ENCODE assay signal across 11 cellular contexts in the genomic region with DNA sequence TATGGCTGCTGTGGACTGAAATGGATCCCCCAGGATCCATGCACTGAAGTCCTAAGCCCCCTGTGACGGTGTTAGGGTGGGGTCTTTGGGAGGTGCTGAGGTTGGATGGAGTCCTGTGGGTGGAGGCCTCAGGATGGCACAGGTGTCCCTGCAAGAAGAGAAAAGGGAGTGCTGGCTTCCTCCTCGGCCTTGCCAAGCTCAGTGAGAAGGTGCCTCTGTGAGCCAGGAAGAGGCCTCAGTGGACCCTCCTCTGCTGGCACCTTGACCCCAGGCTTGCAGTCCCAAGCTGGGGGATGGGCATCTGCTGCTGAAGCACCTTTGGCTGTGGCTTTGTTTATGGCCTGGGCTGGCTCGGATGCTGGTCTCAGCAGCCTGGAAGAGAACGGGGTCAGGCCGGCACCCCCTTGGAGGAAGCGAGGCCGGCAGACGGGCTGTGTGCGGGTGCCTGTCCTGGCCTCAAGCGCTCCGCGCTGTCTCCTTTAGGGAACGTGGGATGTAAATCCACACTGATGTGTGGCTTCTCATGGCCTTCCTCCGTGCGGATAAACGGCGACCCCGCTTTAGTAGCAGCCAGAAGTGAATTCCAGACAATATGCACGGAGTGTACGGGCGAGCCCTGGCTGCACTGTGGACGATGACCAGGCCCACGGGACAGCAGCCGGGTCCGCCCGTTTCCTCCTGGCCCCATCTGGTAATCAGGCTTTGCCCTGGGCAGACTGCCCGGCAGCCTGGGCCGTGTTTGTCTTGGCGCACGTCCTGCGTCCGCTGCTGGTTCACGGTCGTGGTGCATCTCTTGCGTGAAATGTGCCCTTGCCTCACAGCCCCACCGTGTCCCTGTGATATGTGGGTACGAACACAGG.
DNase-seq lines count a peak whose midpoint lies in the region; TF ChIP-seq lines count a peak whose summit lies in the region.
"Had no signal": no experiment of that assay in that cellular context is flagged by ENCODE, and none has a peak within 500 bp of the region (broad histone marks: within the 10 kb centered on the region; RNA-seq: fewer than 3 reads in every experiment).

No MANE protein-coding gene starts in this region.

- no peaks in the 10 kb centered on the region for H3K36me3 Mint-ChIP-seq in MCF 10A (ENCODE audit: insufficient read depth, unreplicated experiment)

- H3K9me3 ChIP-seq in mammary epithelial cell (replicated peaks; ENCODE audit: insufficient read depth, low read length) (no peaks in the 10 kb centered on the region), esophagus muscularis mucosa (no peaks in the 10 kb centered on the region)

- CTCF ChIA-PET in MCF 10A (lab: Yijun Ruan, JAX) = no interaction called here
- CTCF ChIA-PET in mammary epithelial cell (lab: Charles Lee; ENCODE audit: low non-redundant PET) = no interaction called here

- TF ChIP-seq POLR2A in esophagus muscularis mucosa (IDR thresholded peaks at IDR 0.05; ENCODE audit: low read depth) = no peak

- POLR2A ChIA-PET in MCF 10A (lab: Yijun Ruan, JAX) = interaction anchor here (0.6 kb wide), 1 partner anchor 1062 kb away, joined by 3 read pairs; no protein-coding TSS in a partner anchor

- no peak overlapping the region for H3K27ac Mint-ChIP-seq in MCF 10A (ENCODE audit: low read depth, unreplicated experiment)

- H3K4me1 ChIP-seq in mammary epithelial cell (ENCODE audit: insufficient read depth, low read length) = no peaks in the 10 kb centered on the region
- peaks cover 0 to 17% (median 11%) of the 10 kb centered on the region in 4 donors for H3K4me1 ChIP-seq in esophagus muscularis mucosa

- H3K4me2 ChIP-seq in mammary epithelial cell (ENCODE audit: insufficient read depth, low read depth, low read length) = no peak overlapping the region

- H3K27me3 Mint-ChIP-seq in MCF 10A (ENCODE audit: insufficient read depth, unreplicated experiment) = peaks cover 35% of the 10 kb centered on the region

- BruUV-seq in MCF 10A (replicated peaks; lab: Mats Ljungman, UMichigan) (no TSS peak), mammary epithelial cell (replicated peaks; lab: Mats Ljungman, UMichigan) (no TSS peak)

- H3K27me3 ChIP-seq in mammary epithelial cell (ENCODE audit: insufficient read depth, low read length) (no peaks in the 10 kb centered on the region), esophagus muscularis mucosa (peaks cover 0 to 34% (median 2%) of the 10 kb centered on the region in 4 donors)

- H3K27ac ChIP-seq in mammary epithelial cell (ENCODE audit: insufficient read depth, low read depth, low read length) (no peak overlapping the region), esophagus muscularis mucosa (replicated peaks in 1 of 4) (peak overlapping the region in 2 of 4 donors; percentile 17 to 46)

- H4K20me1 ChIP-seq in mammary epithelial cell (ENCODE audit: insufficient read depth, low read length) = no peaks in the 10 kb centered on the region

- in situ Hi-C loops in mammary epithelial cell (cut with MboI; ENCODE audit: low sequenced_read_pairs in 2 of 2) = no loop called here

- DNase-seq in MCF 10A (ENCODE audit: unreplicated experiment) (peak; percentile 57), mammary epithelial cell (no peak), esophagus muscularis mucosa (ENCODE audit: extremely low spot score) (peak; percentile 80), lung microvascular endothelial cell (ENCODE audit: low read depth in 2 of 2) (peak; percentile 86 to 99), ureter (ENCODE audit: low spot score) (peak; percentile 75), NCI-H1105 treated with DMSO at 0.1 percent for 48 hours (lab: John Stamatoyannopoulos, UW) (no peak), superior temporal gyrus (ENCODE audit: extremely low spot score) (no peak), middle frontal gyrus (ENCODE audit: extremely low spot score, low spot score) (no peak)
- DNase-seq: anterior cingulate cortex, NCI-H2107, nucleus accumbens had no signal

- peaks cover 8% of the 10 kb centered on the region for H3K9me3 Mint-ChIP-seq in MCF 10A (ENCODE audit: unreplicated experiment)

- H3K36me3 ChIP-seq in mammary epithelial cell (ENCODE audit: insufficient read depth, low read length) = no peaks in the 10 kb centered on the region
- no peaks in the 10 kb centered on the region for H3K36me3 ChIP-seq in esophagus muscularis mucosa

- H3K4me3 ChIP-seq in mammary epithelial cell (replicated peaks in 1 of 3; ENCODE audit: insufficient read depth in 1 of 3, low read depth in 2 of 3, low read length in 3 of 3) = no peak overlapping the region
- H3K4me3 ChIP-seq in esophagus muscularis mucosa = no peak overlapping the region

- intact Hi-C loops in MCF 10A (cut with micrococcal nuclease) = loop anchor here (10.0 kb wide), 1 partner anchor 99 kb away; no protein-coding TSS in a partner anchor
- intact Hi-C loops in mammary epithelial cell (cut with micrococcal nuclease) = no loop called here
- intact Hi-C loops in esophagus muscularis mucosa (cut with DNase I) = no loop called here

- TF ChIP-seq EP300 in esophagus muscularis mucosa (IDR thresholded peaks at IDR 0.05) = no peak

- no peak for TF ChIP-seq CTCF in MCF 10A (IDR thresholded peaks at IDR 0.05; ENCODE audit: unreplicated experiment)
- TF ChIP-seq CTCF in mammary epithelial cell (conservative IDR thresholded peaks at IDR 0.05 in 1 of 2, IDR thresholded peaks at IDR 0.05 in 1 of 2; ENCODE audit: extremely low read depth in 1 of 2, insufficient read depth in 1 of 2, low read depth in 1 of 2, low read length in 2 of 2) = no peak
- no peak for TF ChIP-seq CTCF in esophagus muscularis mucosa (IDR thresholded peaks at IDR 0.05)

- no peak overlapping the region for H3K9ac ChIP-seq in mammary epithelial cell (ENCODE audit: insufficient read depth, low read length)

- dilution Hi-C loops in mammary epithelial cell (cut with HindIII; ENCODE audit: low sequenced_read_pairs) = loop anchor here (10.0 kb wide), 1 partner anchor 59 kb away; no protein-coding TSS in a partner anchor

- no peak overlapping the region for H2AFZ ChIP-seq in mammary epithelial cell (ENCODE audit: low read depth, low read length)

- no peaks in the 10 kb centered on the region for H3K4me1 Mint-ChIP-seq in MCF 10A (ENCODE audit: insufficient read depth, unreplicated experiment)

- no peaks in the 10 kb centered on the region for H3K79me2 ChIP-seq in mammary epithelial cell (ENCODE audit: insufficient read depth, low read length)

- H3K4me3 Mint-ChIP-seq in MCF 10A (ENCODE audit: unreplicated experiment) = no peak overlapping the region

- WGBS in mammary epithelial cell (ENCODE audit: low coverage, missing lambda C conversion rate) = 94% methylated on average over 23 of the region's 37 CpGs
- 67% methylated on average over 34 of the region's 37 CpGs for WGBS in esophagus muscularis mucosa

Comparison
In these comparisons a context has a peak if more than half of its experiments do, and no peak if none do; other contexts are left out.
1. DNase-seq: peak in MCF 10A (single experiment), esophagus muscularis mucosa (single experiment), lung microvascular endothelial cell (2 of 2) and ureter (single experiment); none in mammary epithelial cell (single experiment), NCI-H1105 treated with DMSO at 0.1 percent for 48 hours (single experiment), superior temporal gyrus (single experiment) and middle frontal gyrus (single experiment).